ENCODE assay signal across 1 cellular context in the genomic region with DNA sequence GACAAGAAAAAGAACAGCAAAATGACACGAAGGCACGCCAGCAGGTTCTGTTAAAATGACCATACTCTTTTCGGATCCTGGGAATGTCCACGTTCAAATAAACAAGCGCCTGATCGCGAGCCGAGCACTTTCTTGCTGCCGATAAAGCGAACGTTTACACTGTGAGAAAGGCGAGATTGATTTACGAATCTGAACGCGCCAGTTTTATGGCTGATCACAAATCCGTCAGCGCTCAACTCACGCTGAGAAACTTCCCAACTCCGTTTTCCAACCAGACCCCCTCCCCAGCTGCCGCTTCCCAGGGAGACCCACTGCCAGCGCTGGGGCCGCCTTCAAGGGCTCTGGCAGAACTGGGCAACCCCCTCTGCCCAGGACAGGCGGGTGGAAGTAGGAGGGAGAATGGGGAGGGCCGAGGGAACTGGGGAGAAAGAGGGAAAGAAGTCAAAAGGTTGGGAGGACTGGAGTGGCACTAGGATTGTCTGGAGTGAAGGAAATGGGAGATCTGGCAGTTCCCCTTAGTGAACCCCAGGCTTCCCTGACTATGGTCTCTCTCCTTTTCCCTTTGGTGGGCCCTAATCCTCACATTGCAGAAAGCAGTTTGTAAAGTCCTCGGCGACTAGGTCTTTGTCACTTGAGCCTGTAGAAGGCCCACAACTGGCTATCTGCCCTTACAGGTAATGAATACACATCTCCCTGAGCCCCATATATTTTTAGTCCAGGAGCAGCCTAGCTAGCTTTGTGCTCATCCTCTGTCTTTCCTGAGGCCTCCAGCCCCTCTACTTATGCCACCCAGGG.
TF ChIP-seq lines count a peak whose summit lies in the region.

No MANE protein-coding gene starts in this region.

TF ChIP-seq in SK-N-SH, 30 proteins besides CTCF, POLR2A, EP300 and RAD21:
- TF ChIP-seq, protein P1, sequence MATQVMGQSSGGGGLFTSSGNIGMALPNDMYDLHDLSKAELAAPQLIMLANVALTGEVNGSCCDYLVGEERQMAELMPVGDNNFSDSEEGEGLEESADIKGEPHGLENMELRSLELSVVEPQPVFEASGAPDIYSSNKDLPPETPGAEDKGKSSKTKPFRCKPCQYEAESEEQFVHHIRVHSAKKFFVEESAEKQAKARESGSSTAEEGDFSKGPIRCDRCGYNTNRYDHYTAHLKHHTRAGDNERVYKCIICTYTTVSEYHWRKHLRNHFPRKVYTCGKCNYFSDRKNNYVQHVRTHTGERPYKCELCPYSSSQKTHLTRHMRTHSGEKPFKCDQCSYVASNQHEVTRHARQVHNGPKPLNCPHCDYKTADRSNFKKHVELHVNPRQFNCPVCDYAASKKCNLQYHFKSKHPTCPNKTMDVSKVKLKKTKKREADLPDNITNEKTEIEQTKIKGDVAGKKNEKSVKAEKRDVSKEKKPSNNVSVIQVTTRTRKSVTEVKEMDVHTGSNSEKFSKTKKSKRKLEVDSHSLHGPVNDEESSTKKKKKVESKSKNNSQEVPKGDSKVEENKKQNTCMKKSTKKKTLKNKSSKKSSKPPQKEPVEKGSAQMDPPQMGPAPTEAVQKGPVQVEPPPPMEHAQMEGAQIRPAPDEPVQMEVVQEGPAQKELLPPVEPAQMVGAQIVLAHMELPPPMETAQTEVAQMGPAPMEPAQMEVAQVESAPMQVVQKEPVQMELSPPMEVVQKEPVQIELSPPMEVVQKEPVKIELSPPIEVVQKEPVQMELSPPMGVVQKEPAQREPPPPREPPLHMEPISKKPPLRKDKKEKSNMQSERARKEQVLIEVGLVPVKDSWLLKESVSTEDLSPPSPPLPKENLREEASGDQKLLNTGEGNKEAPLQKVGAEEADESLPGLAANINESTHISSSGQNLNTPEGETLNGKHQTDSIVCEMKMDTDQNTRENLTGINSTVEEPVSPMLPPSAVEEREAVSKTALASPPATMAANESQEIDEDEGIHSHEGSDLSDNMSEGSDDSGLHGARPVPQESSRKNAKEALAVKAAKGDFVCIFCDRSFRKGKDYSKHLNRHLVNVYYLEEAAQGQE (IDR thresholded peaks at IDR 0.05; ENCODE audit: low read depth, low read length) = no peak
- TF ChIP-seq CHD2 (IDR thresholded peaks at IDR 0.05; ENCODE audit: low read length, partially characterized antibody) (no peak), EZH2phosphoT487 (IDR thresholded peaks at IDR 0.05; ENCODE audit: borderline replicate concordance, low read depth) (no peak), MEF2A (IDR thresholded peaks at IDR 0.05; ENCODE audit: borderline replicate concordance, low read depth) (no peak), POLR2AphosphoS5 (IDR thresholded peaks at IDR 0.05; ENCODE audit: low read depth, low read length) (no peak), TEAD4 (IDR thresholded peaks at IDR 0.05; ENCODE audit: borderline replicate concordance, insufficient read depth) (no peak), USF1 (IDR thresholded peaks at IDR 0.05; ENCODE audit: borderline replicate concordance, low read depth) (no peak), FOSL2 (IDR thresholded peaks at IDR 0.05; ENCODE audit: borderline replicate concordance, low read depth) (no peak), TCF12 (IDR thresholded peaks at IDR 0.05) (no peak), ELF1 (IDR thresholded peaks at IDR 0.05) (no peak), NRF1 (IDR thresholded peaks at IDR 0.05; ENCODE audit: low read depth, low read length) (no peak), NFIC (IDR thresholded peaks at IDR 0.05; ENCODE audit: borderline replicate concordance) (no peak)
- TF ChIP-seq, protein P2, sequence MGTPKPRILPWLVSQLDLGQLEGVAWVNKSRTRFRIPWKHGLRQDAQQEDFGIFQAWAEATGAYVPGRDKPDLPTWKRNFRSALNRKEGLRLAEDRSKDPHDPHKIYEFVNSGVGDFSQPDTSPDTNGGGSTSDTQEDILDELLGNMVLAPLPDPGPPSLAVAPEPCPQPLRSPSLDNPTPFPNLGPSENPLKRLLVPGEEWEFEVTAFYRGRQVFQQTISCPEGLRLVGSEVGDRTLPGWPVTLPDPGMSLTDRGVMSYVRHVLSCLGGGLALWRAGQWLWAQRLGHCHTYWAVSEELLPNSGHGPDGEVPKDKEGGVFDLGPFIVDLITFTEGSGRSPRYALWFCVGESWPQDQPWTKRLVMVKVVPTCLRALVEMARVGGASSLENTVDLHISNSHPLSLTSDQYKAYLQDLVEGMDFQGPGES (IDR thresholded peaks at IDR 0.05; ENCODE audit: low read depth, low read length) = no peak
- TF ChIP-seq, protein P3, sequence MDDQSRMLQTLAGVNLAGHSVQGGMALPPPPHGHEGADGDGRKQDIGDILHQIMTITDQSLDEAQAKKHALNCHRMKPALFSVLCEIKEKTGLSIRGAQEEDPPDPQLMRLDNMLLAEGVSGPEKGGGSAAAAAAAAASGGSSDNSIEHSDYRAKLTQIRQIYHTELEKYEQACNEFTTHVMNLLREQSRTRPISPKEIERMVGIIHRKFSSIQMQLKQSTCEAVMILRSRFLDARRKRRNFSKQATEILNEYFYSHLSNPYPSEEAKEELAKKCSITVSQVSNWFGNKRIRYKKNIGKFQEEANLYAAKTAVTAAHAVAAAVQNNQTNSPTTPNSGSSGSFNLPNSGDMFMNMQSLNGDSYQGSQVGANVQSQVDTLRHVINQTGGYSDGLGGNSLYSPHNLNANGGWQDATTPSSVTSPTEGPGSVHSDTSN (IDR thresholded peaks at IDR 0.05) = no peak
